ENCODE assay signal across 19 cellular contexts in the genomic region with DNA sequence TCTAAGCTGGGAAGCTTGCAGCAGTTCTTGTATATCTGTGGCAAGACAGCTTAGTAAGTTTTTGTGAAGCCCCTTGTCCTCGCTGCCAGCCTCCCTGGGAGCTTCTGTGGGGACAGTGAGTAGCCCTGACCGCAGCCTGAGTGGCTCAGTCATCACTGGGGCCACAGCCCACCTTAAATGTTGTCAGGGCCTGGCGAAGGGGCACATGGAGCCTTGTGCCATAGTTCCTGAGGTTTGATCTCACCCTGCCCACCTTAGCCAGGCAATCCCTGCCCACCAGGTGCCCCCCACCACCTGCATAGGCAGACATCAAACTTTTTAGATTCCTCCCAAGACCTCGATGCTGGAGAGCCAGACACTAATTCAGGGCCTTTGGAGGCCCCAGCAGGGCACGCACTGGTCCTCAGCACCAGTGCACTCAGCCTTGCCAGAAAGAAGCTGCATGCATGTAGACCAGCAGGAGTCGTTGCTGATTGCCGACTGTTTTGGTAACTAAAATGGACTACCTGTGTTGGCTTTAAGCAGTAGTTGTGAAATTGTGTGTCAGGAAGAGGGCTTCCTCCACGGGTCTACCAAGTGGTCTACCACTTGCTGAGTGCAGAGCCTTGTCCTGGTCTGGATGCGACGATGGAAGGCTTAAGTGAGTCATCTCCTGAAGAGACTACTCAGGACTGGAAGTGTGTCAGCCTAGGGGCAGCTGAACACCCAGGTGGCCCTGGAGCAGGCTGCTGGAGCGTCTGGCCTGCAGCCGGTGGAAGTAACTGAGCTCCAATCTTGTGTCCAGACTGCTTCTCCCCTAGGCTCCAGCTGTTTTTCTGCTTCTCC.
DNase-seq lines count a peak whose midpoint lies in the region; ATAC-seq and TF ChIP-seq lines count a peak whose summit lies in the region.
"Had no signal": no experiment of that assay in that cellular context is flagged by ENCODE, and none has a peak within 500 bp of the region (broad histone marks: within the 10 kb centered on the region; RNA-seq: fewer than 3 reads in every experiment).

No MANE protein-coding gene starts in this region.

- H3K27me3 ChIP-seq in H7 (ENCODE audit: control insufficient read depth, insufficient read depth, low read length) = no peaks in the 10 kb centered on the region; the same call in 1 of the 2 replicates
- H3K27me3 ChIP-seq in RWPE2 (ENCODE audit: insufficient read depth, poor library complexity, severe bottlenecking) = no peaks in the 10 kb centered on the region
- no peaks in the 10 kb centered on the region for H3K27me3 ChIP-seq in skeletal muscle tissue (ENCODE audit: control insufficient read depth in 3 of 3, insufficient read depth in 3 of 3, low read length in 3 of 3)
- no peaks in the 10 kb centered on the region for H3K27me3 ChIP-seq in neural progenitor cell
- H3K27me3 ChIP-seq: BLaER1 treated with 17β-estradiol and CSF1 and Interleukin-3, amounts not matched to agents 10 nM and 100 nM; gastroesophageal sphincter had no signal

- peaks cover 20% of the 10 kb centered on the region for H3K4me1 Mint-ChIP-seq in neural progenitor cell

- H3K4me3 ChIP-seq in H7 (ENCODE audit: insufficient read depth, low read depth, low read length) (no peak overlapping the region), RWPE2 (ENCODE audit: severe bottlenecking) (no peak overlapping the region), skeletal muscle tissue (ENCODE audit: low read length in 3 of 3) (peak overlapping the region in 1 of 3 donors; percentile 41), neural progenitor cell (no peak overlapping the region)
- H3K4me3 ChIP-seq: BLaER1 treated with 17β-estradiol and CSF1 and Interleukin-3, amounts not matched to agents 10 nM and 100 nM; gastroesophageal sphincter; GM12878; smooth muscle cell had no signal

- no peak overlapping the region for H3K27ac ChIP-seq in RWPE2 (ENCODE audit: poor library complexity, severe bottlenecking)
- peak overlapping the region; percentile 10 for H3K27ac ChIP-seq in skeletal muscle tissue (ENCODE audit: low read depth, low read length)
- H3K27ac ChIP-seq in neural progenitor cell = no peak overlapping the region
- H3K27ac ChIP-seq: BLaER1 treated with 17β-estradiol and CSF1 and Interleukin-3, amounts not matched to agents 10 nM and 100 nM; gastroesophageal sphincter; VCaP had no signal

- no peaks in the 10 kb centered on the region for H3K36me3 ChIP-seq in H7 (replicated peaks; ENCODE audit: control insufficient read depth, insufficient read depth, low read length)
- H3K36me3 ChIP-seq in RWPE2 (ENCODE audit: low read depth) = no peaks in the 10 kb centered on the region
- no peaks in the 10 kb centered on the region for H3K36me3 ChIP-seq in skeletal muscle tissue (ENCODE audit: control insufficient read depth in 3 of 3, insufficient read depth in 3 of 3, low read length in 3 of 3)
- no peaks in the 10 kb centered on the region for H3K36me3 ChIP-seq in neural progenitor cell
- H3K36me3 ChIP-seq: gastroesophageal sphincter had no signal

- ATAC-seq in RWPE2 (ENCODE audit: low read depth) (no peak), esophagus mucosa (peak; percentile 19), GM19023 (IDR thresholded peaks at IDR 0.05; ENCODE audit: unreplicated experiment) (no peak)
- ATAC-seq: gastroesophageal sphincter; GM12878; stimulated activated naive CD8-positive, alpha-beta T cell treated with anti-CD3 and anti-CD28 coated beads, Interleukin-15, Interleukin-2, amounts not matched to agents 100 U/mL and 50 U/mL, for 24 hours had no signal

- no peak overlapping the region for H3K27ac Mint-ChIP-seq in neural progenitor cell
- H3K27ac Mint-ChIP-seq: activated naive CD8-positive, alpha-beta T cell had no signal

- no peaks in the 10 kb centered on the region for H3K36me3 Mint-ChIP-seq in neural progenitor cell

- no peaks in the 10 kb centered on the region for H3K79me2 ChIP-seq in neural progenitor cell (ENCODE audit: low read depth)

- no peaks in the 10 kb centered on the region for H3K4me1 ChIP-seq in RWPE2 (ENCODE audit: insufficient read depth, poor library complexity, severe bottlenecking)
- H3K4me1 ChIP-seq in skeletal muscle tissue (ENCODE audit: control insufficient read depth in 3 of 3, insufficient read depth in 3 of 3, low read length in 3 of 3) = peaks cover 47 to 54% (median 52%) of the 10 kb centered on the region in 3 donors
- peaks cover 10% of the 10 kb centered on the region for H3K4me1 ChIP-seq in neural progenitor cell

- H3K4me2 ChIP-seq in neural progenitor cell = no peak overlapping the region
- H3K4me2 ChIP-seq: smooth muscle cell had no signal

- H3K9me3 ChIP-seq in RWPE2 (ENCODE audit: severe bottlenecking) (no peaks in the 10 kb centered on the region), skeletal muscle tissue (ENCODE audit: control insufficient read depth in 3 of 3, low read length in 3 of 3) (no peaks in the 10 kb centered on the region), neural progenitor cell (ENCODE audit: low read depth) (no peaks in the 10 kb centered on the region)
- H3K9me3 ChIP-seq: BLaER1 treated with 17β-estradiol and CSF1 and Interleukin-3, amounts not matched to agents 10 nM and 100 nM; gastroesophageal sphincter had no signal

- H2AFZ ChIP-seq in neural progenitor cell (replicated peaks) = no peak overlapping the region

- H4K20me1 ChIP-seq in neural progenitor cell (ENCODE audit: low read depth) = no peaks in the 10 kb centered on the region

- peak overlapping the region in 2 of 3 donors; percentile 25 to 33 for H3K9ac ChIP-seq in skeletal muscle tissue (ENCODE audit: low read depth in 1 of 3, low read length in 3 of 3)
- H3K9ac ChIP-seq in neural progenitor cell = no peak overlapping the region
- H3K9ac ChIP-seq: BLaER1 treated with 17β-estradiol and CSF1 and Interleukin-3, amounts not matched to agents 10 nM and 100 nM had no signal

- peaks cover 14% of the 10 kb centered on the region for H3K27me3 Mint-ChIP-seq in neural progenitor cell (ENCODE audit: insufficient read depth, low read depth)
- H3K27me3 Mint-ChIP-seq: activated naive CD8-positive, alpha-beta T cell had no signal

- DNase-seq in H7 (peak; percentile 20), RWPE2 (ENCODE audit: low spot score) (peak; percentile 29), ureter (ENCODE audit: low spot score) (no peak), neural progenitor cell (ENCODE audit: low spot score) (no peak)
- DNase-seq: caudate nucleus; KG1; NCI-H146; NCI-H446; nucleus accumbens; stimulated activated naive CD8-positive, alpha-beta T cell treated with anti-CD3 and anti-CD28 coated beads, Interleukin-15, Interleukin-2, amounts not matched to agents 100 U/mL and 50 U/mL, for 24 hours had no signal

- H3F3A ChIP-seq in neural progenitor cell (ENCODE audit: low read depth) = no peaks in the 10 kb centered on the region

- TF ChIP-seq CTCF in RWPE2 (IDR thresholded peaks at IDR 0.05; ENCODE audit: poor library complexity, severe bottlenecking) = no peak
- TF ChIP-seq CTCF in neural progenitor cell (IDR thresholded peaks at IDR 0.05) = no peak

- H3K4me3 Mint-ChIP-seq in neural progenitor cell = no peak overlapping the region
- H3K4me3 Mint-ChIP-seq: activated naive CD8-positive, alpha-beta T cell had no signal

- peaks cover 2% of the 10 kb centered on the region for H3K9me3 Mint-ChIP-seq in neural progenitor cell

Comparison
In these comparisons a context has a peak if more than half of its experiments do, and no peak if none do; other contexts are left out.
1. DNase-seq: peak in H7 (single experiment) and RWPE2 (single experiment); none in ureter (single experiment) and neural progenitor cell (single experiment).